In genomic region chrX:101759000-101759399, GRCh38 we compare ENCODE assay signal across 8 cellular contexts.
DNase-seq lines count a peak whose midpoint lies in the region; ATAC-seq and TF ChIP-seq lines count a peak whose summit lies in the region.
"Had no signal": no experiment of that assay in that cellular context is flagged by ENCODE, and none has a peak within 500 bp of the region (broad histone marks: within the 10 kb centered on the region; RNA-seq: fewer than 3 reads in every experiment).

No MANE protein-coding gene starts in this region.

- ATAC-seq in GM21526 (IDR thresholded peaks at IDR 0.05; ENCODE audit: low FRiP score, unreplicated experiment) (peak; percentile 80), foreskin keratinocyte (peak; percentile 71)

- H3K4me3 Mint-ChIP-seq in activated CD4-positive, alpha-beta memory T cell treated with anti-CD3 and anti-CD28 coated beads for 36 hours: no peak overlapping the region
- no peak overlapping the region for H3K4me3 Mint-ChIP-seq in progenitor cell of endocrine pancreas (ENCODE audit: low read depth)
- H3K4me3 Mint-ChIP-seq: stimulated activated naive CD8-positive, alpha-beta T cell treated with anti-CD3 and anti-CD28 coated beads, Interleukin-15, Interleukin-2, amounts not matched to agents 100 ng/mL and 50 ng/mL, for 24 hours had no signal

- no peak overlapping the region for H3K27ac Mint-ChIP-seq in activated CD4-positive, alpha-beta memory T cell treated with anti-CD3 and anti-CD28 coated beads for 36 hours
- no peak overlapping the region for H3K27ac Mint-ChIP-seq in progenitor cell of endocrine pancreas
- H3K27ac Mint-ChIP-seq: stimulated activated naive CD8-positive, alpha-beta T cell treated with anti-CD3 and anti-CD28 coated beads, Interleukin-15, Interleukin-2, amounts not matched to agents 100 ng/mL and 50 ng/mL, for 24 hours had no signal

- POLR2A ChIA-PET in activated CD4-positive, alpha-beta memory T cell treated with anti-CD3 and anti-CD28 coated beads for 36 hours (lab: Charles Lee): no interaction called here

- no peak overlapping the region for H3K27ac ChIP-seq in foreskin keratinocyte

- TF ChIP-seq CTCF in LNCAP (IDR thresholded peaks at IDR 0.05) (peak; percentile 37), foreskin keratinocyte (conservative IDR thresholded peaks at IDR 0.05) (peak; percentile 47), progenitor cell of endocrine pancreas (IDR thresholded peaks at IDR 0.05; ENCODE audit: unreplicated experiment) (peak; percentile 46)

- intact Hi-C loops in activated CD4-positive, alpha-beta memory T cell treated with anti-CD3 and anti-CD28 coated beads for 36 hours (cut with micrococcal nuclease): loop anchor here (1.0 to 10.0 kb wide), 3 partner anchors 104 to 344 kb away; partner anchors contain the start of gene ARMCX2

- H3K9me3 Mint-ChIP-seq in activated CD4-positive, alpha-beta memory T cell treated with anti-CD3 and anti-CD28 coated beads for 36 hours: no peaks in the 10 kb centered on the region
- peaks cover 9% of the 10 kb centered on the region for H3K9me3 Mint-ChIP-seq in progenitor cell of endocrine pancreas (ENCODE audit: low read depth)
- H3K9me3 Mint-ChIP-seq: stimulated activated naive CD8-positive, alpha-beta T cell treated with anti-CD3 and anti-CD28 coated beads, Interleukin-15, Interleukin-2, amounts not matched to agents 100 ng/mL and 50 ng/mL, for 24 hours had no signal

- peak; percentile 30 for DNase-seq in GM03348 (ENCODE audit: low spot score)
- DNase-seq in activated CD4-positive, alpha-beta memory T cell treated with anti-CD3 and anti-CD28 coated beads for 36 hours: peak; percentile 19
- peak in 1 of 2 donors; percentile 4 for DNase-seq in foreskin keratinocyte
- DNase-seq in progenitor cell of endocrine pancreas (ENCODE audit: low spot score, unreplicated experiment): no peak
- DNase-seq in NK-92 (lab: John Stamatoyannopoulos, UW; ENCODE audit: unreplicated experiment): no peak

- CTCF ChIA-PET in activated CD4-positive, alpha-beta memory T cell treated with anti-CD3 and anti-CD28 coated beads for 36 hours (lab: Charles Lee): interaction anchor here (0.8 to 2.7 kb wide), 8 partner anchors 10 to 345 kb away, joined by 3 to 21 read pairs (median 6); no protein-coding TSS in a partner anchor

- H3K4me1 Mint-ChIP-seq in activated CD4-positive, alpha-beta memory T cell treated with anti-CD3 and anti-CD28 coated beads for 36 hours (ENCODE audit: low read depth): no peaks in the 10 kb centered on the region
- H3K4me1 Mint-ChIP-seq in progenitor cell of endocrine pancreas (ENCODE audit: low read depth): no peaks in the 10 kb centered on the region

- no peaks in the 10 kb centered on the region for H3K4me1 ChIP-seq in foreskin keratinocyte

- H3K27me3 Mint-ChIP-seq in activated CD4-positive, alpha-beta memory T cell treated with anti-CD3 and anti-CD28 coated beads for 36 hours: peaks cover 2% of the 10 kb centered on the region
- no peaks in the 10 kb centered on the region for H3K27me3 Mint-ChIP-seq in progenitor cell of endocrine pancreas

- H3K36me3 Mint-ChIP-seq in activated CD4-positive, alpha-beta memory T cell treated with anti-CD3 and anti-CD28 coated beads for 36 hours: no peaks in the 10 kb centered on the region
- no peaks in the 10 kb centered on the region for H3K36me3 Mint-ChIP-seq in progenitor cell of endocrine pancreas (ENCODE audit: insufficient read depth)

- H3K27me3 ChIP-seq in foreskin keratinocyte: no peaks in the 10 kb centered on the region

Comparison
In these comparisons a context has a peak if more than half of its experiments do, and no peak if none do; other contexts are left out.
1. DNase-seq: peak in GM03348 (single experiment) and activated CD4-positive, alpha-beta memory T cell treated with anti-CD3 and anti-CD28 coated beads for 36 hours (single experiment); none in progenitor cell of endocrine pancreas (single experiment) and NK-92 (single experiment).
2. Peak in every context shown above with its lines, with median percentiles within 50 percentile points of each other: CTCF ChIP-seq.